ENCODE assay signal across 1 cellular context in genomic region chr11:12064954-12065280, GRCh38.
TF ChIP-seq lines count a peak whose summit lies in the region.

No MANE protein-coding gene starts in this region.

TF ChIP-seq in HCT116, 20 proteins besides CTCF, POLR2A, EP300 and RAD21:
- TF ChIP-seq ATF3 (IDR thresholded peaks at IDR 0.05) (no peak), SIN3A (IDR thresholded peaks at IDR 0.05; ENCODE audit: low read depth) (no peak), YY1 (IDR thresholded peaks at IDR 0.05; ENCODE audit: extremely low read depth, insufficient replicate concordance, low read depth, low read length) (no peak), ZFX (IDR thresholded peaks at IDR 0.05) (no peak), EZH2 (IDR thresholded peaks at IDR 0.05) (no peak), ZBTB33 (IDR thresholded peaks at IDR 0.05; ENCODE audit: extremely low read depth, insufficient replicate concordance, low read length) (no peak), ELF1 (IDR thresholded peaks at IDR 0.05; ENCODE audit: borderline replicate concordance, low read depth) (no peak), SRF (IDR thresholded peaks at IDR 0.05; ENCODE audit: low read depth) (no peak), EGR1 (IDR thresholded peaks at IDR 0.05; ENCODE audit: low read depth) (no peak), JUND (IDR thresholded peaks at IDR 0.05) (no peak), EZH2phosphoT487 (IDR thresholded peaks at IDR 0.05; ENCODE audit: borderline replicate concordance) (no peak), FOSL1 (IDR thresholded peaks at IDR 0.05; ENCODE audit: low read depth) (no peak), ZNF274 (IDR thresholded peaks at IDR 0.05; ENCODE audit: low read depth, low read length) (no peak), CEBPB (IDR thresholded peaks at IDR 0.05; ENCODE audit: low read depth) (no peak), POLR2AphosphoS5 (IDR thresholded peaks at IDR 0.05; ENCODE audit: low read depth, low read length) (no peak), TCF7L2 (IDR thresholded peaks at IDR 0.05; ENCODE audit: borderline replicate concordance, extremely low read depth, insufficient read depth, insufficient read length) (no peak), SP1 (IDR thresholded peaks at IDR 0.05; ENCODE audit: low read depth) (no peak), REST (IDR thresholded peaks at IDR 0.05; ENCODE audit: low read depth) (no peak)
